In genomic region chr1:54553781-54554313, GRCh38 we compare ENCODE assay signal across 23 cellular contexts. TPM values are rescaled to one million over a fixed set of nuclear protein-coding genes. Genes with fewer than 3 reads are reported as not detected.
A peak's percentile ranks its signal among the peaks of the same experiment; 100 is the strongest.
DNase-seq lines count a peak whose midpoint lies in the region; ATAC-seq, FAIRE-seq and TF ChIP-seq lines count a peak whose summit lies in the region.
"Had no signal": no experiment of that assay in that cellular context is flagged by ENCODE, and none has a peak within 500 bp of the region (broad histone marks: within the 10 kb centered on the region; RNA-seq: fewer than 3 reads in every experiment).

No MANE protein-coding gene starts in this region.

- H3K79me2 ChIP-seq in K562 (ENCODE audit: control insufficient read depth, insufficient read depth, low read length): no peaks in the 10 kb centered on the region

- ATAC-seq in heart left ventricle: no peak
- no peak for ATAC-seq in K562
- no peak for ATAC-seq in psoas muscle
- no peak for ATAC-seq in upper lobe of right lung
- ATAC-seq in HG03442 (IDR thresholded peaks at IDR 0.05; ENCODE audit: unreplicated experiment): no peak
- ATAC-seq: GM12878, HCT116, HepG2 had no signal

- no peak for TF ChIP-seq EP300 in K562 (IDR thresholded peaks at IDR 0.05; ENCODE audit: low read length)

- no peaks in the 10 kb centered on the region for H3K9me1 ChIP-seq in K562 (ENCODE audit: control insufficient read depth, insufficient read depth, low read length)

- H3K4me2 ChIP-seq in K562 (ENCODE audit: insufficient read depth, low read length): no peak overlapping the region

- WGBS in heart left ventricle, 4 donors: 73 to 85% (median 82%) methylated on average over 8 of the region's 8 CpGs
- WGBS in K562 (ENCODE audit: insufficient coverage, low coverage, missing lambda C conversion rate): 15% methylated on average over 7 of the region's 8 CpGs
- WGBS in psoas muscle, 3 donors: 84 to 90% (median 86%) methylated on average over 8 of the region's 8 CpGs

- peaks cover 0 to 16% (median 0%) of the 10 kb centered on the region in 12 donors for H3K9me3 ChIP-seq in heart left ventricle
- H3K9me3 ChIP-seq in K562 (replicated peaks; ENCODE audit: control insufficient read depth, insufficient read depth, low read depth, low read length): no peaks in the 10 kb centered on the region
- H3K9me3 ChIP-seq in psoas muscle: peaks cover 4% of the 10 kb centered on the region
- H3K9me3 ChIP-seq in upper lobe of right lung: no peaks in the 10 kb centered on the region
- H3K9me3 ChIP-seq: BE2C had no signal

- no peak overlapping the region for H3K9ac ChIP-seq in K562 (ENCODE audit: insufficient read depth in 1 of 2, low read depth in 2 of 2, low read length in 2 of 2)

- TF ChIP-seq POLR2A in heart left ventricle (IDR thresholded peaks at IDR 0.05) (no peak), K562 (conservative IDR thresholded peaks at IDR 0.05) (no peak)

- TF ChIP-seq CTCF in heart left ventricle (IDR thresholded peaks at IDR 0.05): no peak
- TF ChIP-seq CTCF in K562 (IDR thresholded peaks at IDR 0.05 in 2 of 3, conservative IDR thresholded peaks at IDR 0.05 in 1 of 3; ENCODE audit: insufficient read depth in 2 of 3, low read depth in 1 of 3, low read length in 3 of 3): no peak
- no peak for TF ChIP-seq CTCF in psoas muscle (IDR thresholded peaks at IDR 0.05)
- TF ChIP-seq CTCF in upper lobe of right lung (IDR thresholded peaks at IDR 0.05): no peak

- POLR2A ChIA-PET in K562 (lab: Yijun Ruan, JAX): interaction anchor here (0.6 to 1.0 kb wide), 2 partner anchors 17 to 147 kb away, joined by 3 read pairs; no protein-coding TSS in a partner anchor

- in situ Hi-C loops in K562 (cut with MboI): no loop called here

- no peak for FAIRE-seq in K562 (lab: Jason Lieb, UNC)
- FAIRE-seq: A204.1, GM12878, HepG2 had no signal

- DNase-seq in cardiac septum (ENCODE audit: low spot score): peak; percentile 57
- no peak for DNase-seq in heart left ventricle
- no peak for DNase-seq in K562 (ENCODE audit: extremely low read depth in 1 of 4, low spot score in 3 of 4)
- DNase-seq in psoas muscle: no peak
- DNase-seq in upper lobe of right lung: peak; percentile 15
- no peak for DNase-seq in NCI-H748 (lab: John Stamatoyannopoulos, UW; ENCODE audit: unreplicated experiment)
- DNase-seq: ACHN; BE2C; C1 segment of cervical spinal cord; CD4-positive, CD25-positive, alpha-beta regulatory T cell; CD8-positive, alpha-beta memory T cell; COR-L47; DMS 273 treated with DMSO at 0.1 percent for 48 hours; DMS53; DND-41; EL; GOT3; H7 had no signal

- H3K27me3 ChIP-seq in heart left ventricle (no peaks in the 10 kb centered on the region), K562 (ENCODE audit: control insufficient read depth in 2 of 2, insufficient read depth in 2 of 2, low read length in 2 of 2) (peaks cover 10 to 35% of the 10 kb centered on the region in 2 experiments), psoas muscle (ENCODE audit: insufficient read depth in 3 of 3, low read length in 2 of 3) (no peaks in the 10 kb centered on the region), upper lobe of right lung (no peaks in the 10 kb centered on the region)
- H3K27me3 ChIP-seq: BE2C had no signal

- H3K4me3 ChIP-seq in heart left ventricle: no peak overlapping the region
- no peak overlapping the region for H3K4me3 ChIP-seq in K562
- no peak overlapping the region for H3K4me3 ChIP-seq in psoas muscle
- H3K4me3 ChIP-seq in upper lobe of right lung: no peak overlapping the region
- H3K4me3 ChIP-seq: GM12878 had no signal

- H3K27ac ChIP-seq in heart left ventricle (peak overlapping the region in 3 of 12 donors; percentile 12 to 89 (median 19)), K562 (ENCODE audit: extremely low read depth, low read depth, low read length) (no peak overlapping the region), psoas muscle (peak overlapping the region; percentile 16), upper lobe of right lung (no peak overlapping the region)

- H2AFZ ChIP-seq in K562 (ENCODE audit: low read depth, low read length): no peak overlapping the region

- 0 out of 2 replicates have a peak, but pooled peaks cover 7% of the 10 kb centered on the region for H4K20me1 ChIP-seq in K562 (replicated peaks; ENCODE audit: control insufficient read depth, insufficient read depth, low read length)

- H3K4me1 ChIP-seq in heart left ventricle (peaks cover 0 to 39% (median 13%) of the 10 kb centered on the region in 12 donors), K562 (replicated peaks in 1 of 2; ENCODE audit: control insufficient read depth in 2 of 2, insufficient read depth in 2 of 2, low read length in 2 of 2) (no peaks in the 10 kb centered on the region; a peak in 1 of 5 replicates), psoas muscle (peaks cover 42% of the 10 kb centered on the region), upper lobe of right lung (no peaks in the 10 kb centered on the region)

- no peak for TF ChIP-seq RAD21 in K562 (CRISPR knock-in tag; conservative IDR thresholded peaks at IDR 0.05 in 1 of 2, IDR thresholded peaks at IDR 0.05 in 1 of 2)

- BruUV-seq in K562 (replicated peaks; lab: Mats Ljungman, UMichigan): no TSS peak

- CTCF ChIA-PET in K562 (lab: Yijun Ruan, JAX; ENCODE audit: low intra/inter-chr PET ratio): no interaction called here

- intact Hi-C loops in cardiac septum (cut with DNase I): no loop called here
- intact Hi-C loops in heart left ventricle (cut with DNase I): loop anchor here in 1 of 10 donors (5.0 kb wide), 1 partner anchor 33 kb away; no protein-coding TSS in a partner anchor
- intact Hi-C loops in K562 (cut with micrococcal nuclease): no loop called here
- intact Hi-C loops in psoas muscle (cut with DNase I): no loop called here
- intact Hi-C loops in upper lobe of right lung (cut with DNase I): no loop called here

- H3K36me3 ChIP-seq in heart left ventricle (peaks cover 0 to 5% (median 0%) of the 10 kb centered on the region in 9 donors), K562 (ENCODE audit: control insufficient read depth, insufficient read depth, low read length) (no peaks in the 10 kb centered on the region), psoas muscle (ENCODE audit: insufficient read depth in 1 of 2, low read depth in 1 of 2) (no peaks in the 10 kb centered on the region), upper lobe of right lung (no peaks in the 10 kb centered on the region)
- H3K36me3 ChIP-seq: BE2C had no signal

TF ChIP-seq in K562, 482 proteins besides CTCF, POLR2A, EP300 and RAD21 (continues in another document):
- TF ChIP-seq ZNF121 (CRISPR knock-in tag; conservative IDR thresholded peaks at IDR 0.05) (peak; percentile 91), ZNF175 (CRISPR knock-in tag; IDR thresholded peaks at IDR 0.05; ENCODE audit: low read depth) (no peak), HNRNPH1 (optimal IDR thresholded peaks at IDR 0.05; ENCODE audit: low read depth, low read length) (no peak), BMI1 (IDR thresholded peaks at IDR 0.05; ENCODE audit: low read length) (no peak), CBFA2T3 (IDR thresholded peaks at IDR 0.05) (no peak), AFF4 (CRISPR knock-in tag; IDR thresholded peaks at IDR 0.05) (no peak)

RNA-seq across cellular contexts. Expression of gene ACOT11, which starts 5.8 kb away (rescaled TPM):
- total RNA-seq in cardiac septum (44.1 TPM), heart left ventricle (10 to 100 TPM; 33.2 to 69.3 (median 55.9) TPM), K562 (2014; rRNA removed) (0.49 and 0.64 TPM in 2 replicates), K562 (2014; rRNA removed; fragmentation: Illumina TruSeq; extraction: Trizol) (0.04 and 0.16 TPM in 2 replicates), K562 (2015; rRNA removed; fragmentation: Illumina TruSeq; extraction: Trizol) (0.33 and 0.64 TPM in 2 replicates), K562 (2021) (0.89 and 1.2 TPM in 2 replicates), psoas muscle (10 to 100 TPM in 1 of 4 donors, 1 to 10 TPM in 3; 2.4 to 13.9 (median 5.0) TPM), upper lobe of right lung (5.0 TPM)
- polyA plus RNA-seq in heart left ventricle (10 to 100 TPM; 40.8 to 60.8 TPM), K562 (2011; rRNA removed) (0.31 and 2.8 TPM in 2 replicates), K562 (2014; fragmentation: Illumina TruSeq; extraction: Trizol) (0.42 and 0.91 TPM in 2 replicates), K562 (2014; fragmentation: Nextera tagmentation; extraction: Ambion mirVana) (not detected), K562 (2014; rRNA removed) (0.71 and 0.78 TPM in 2 replicates), psoas muscle (1 to 10 TPM in 1 of 3 donors, under 1 TPM in 2; 0.82 to 2.3 (median 0.93) TPM)
- 1.0 and 3.3 TPM in 2 replicates for total RNA-seq in K562 (2011; cell fraction: chromatin; rRNA removed; ENCODE audit: low replicate concordance)
- 1.4 and 1.7 TPM in 2 replicates for total RNA-seq in K562 (2011; cell fraction: nucleolus; rRNA removed)
- total RNA-seq in K562 (2011; cell fraction: nucleoplasm; rRNA removed): 0.73 and 1.7 TPM in 2 replicates
- 0.63 and 1.6 TPM in 2 replicates for polyA plus RNA-seq in K562 (2011; cell fraction: cytosol; rRNA removed)
- polyA plus RNA-seq in K562 (2011; cell fraction: nucleus; rRNA removed): 2.9 and 6.7 TPM in 2 replicates
- 0.46 and 1.5 TPM in 2 replicates for polyA plus RNA-seq in K562 (2012)
- polyA minus RNA-seq in K562 (2011; rRNA and poly(A)+ RNA removed): 0.21 and 2.1 TPM in 2 replicates
- polyA minus RNA-seq in K562 (2011; cell fraction: cytosol; rRNA and poly(A)+ RNA removed): 1.2 TPM in 1 of 2 replicates, not detected in the other
- polyA minus RNA-seq in K562 (2011; cell fraction: nucleus; rRNA and poly(A)+ RNA removed): 0.40 and 5.1 TPM in 2 replicates

Comparison
In these comparisons a context has a peak if more than half of its experiments do, and no peak if none do; other contexts are left out.
1. DNase-seq: peak in cardiac septum (single experiment) and upper lobe of right lung (single experiment); none in heart left ventricle (0 of 5), K562 (0 of 4), psoas muscle (0 of 2) and NCI-H748 (single experiment).